ENCODE assay signal across 14 cellular contexts in genomic region chr3:53809764-53810400, GRCh38. TPM values are rescaled to one million over a fixed set of nuclear protein-coding genes. Genes with fewer than 3 reads are reported as not detected.
"Had no signal": no experiment of that assay in that cellular context is flagged by ENCODE, and none has a peak within 500 bp of the region (broad histone marks: within the 10 kb centered on the region; RNA-seq: fewer than 3 reads in every experiment).

No MANE protein-coding gene starts in this region.

- H3K36me3 Mint-ChIP-seq: activated naive CD4-positive, alpha-beta T cell treated with anti-CD3 and anti-CD28 coated beads, Interleukin-2, amount 50 U/mL, for 72 hours; natural killer cell treated with Interleukin-12 subunit alpha and Interleukin-12 subunit beta and Interleukin-15 and Interleukin-18, amount 100 ng/mL, for 72 hours had no signal

- ATAC-seq: activated naive CD4-positive, alpha-beta T cell treated with anti-CD3 and anti-CD28 coated beads, Interleukin-2, amount 50 U/mL, for 72 hours; left lung had no signal

- H3K4me3 ChIP-seq: breast epithelium, left lung, stomach, suprapubic skin, transverse colon, vagina had no signal

- H3K9me3 ChIP-seq: breast epithelium, left lung, SK-N-SH, stomach, suprapubic skin, transverse colon, vagina had no signal

- H3K4me2 ChIP-seq: SK-N-SH had no signal

- H3K9me3 Mint-ChIP-seq: activated naive CD4-positive, alpha-beta T cell treated with anti-CD3 and anti-CD28 coated beads, Interleukin-2, amount 50 U/mL, for 72 hours; natural killer cell treated with Interleukin-12 subunit alpha and Interleukin-12 subunit beta and Interleukin-15 and Interleukin-18, amount 100 ng/mL, for 72 hours had no signal

- H3K4me3 Mint-ChIP-seq: natural killer cell treated with Interleukin-12 subunit alpha and Interleukin-12 subunit beta and Interleukin-15 and Interleukin-18, amount 100 ng/mL, for 72 hours had no signal

- H3K27ac ChIP-seq: breast epithelium, left lung, stomach, suprapubic skin, transverse colon, vagina had no signal

- H3K9ac ChIP-seq: SK-N-SH had no signal

- H3K4me1 ChIP-seq: breast epithelium, left lung had no signal

- H3K27ac Mint-ChIP-seq: activated naive CD4-positive, alpha-beta T cell treated with anti-CD3 and anti-CD28 coated beads, Interleukin-2, amount 50 U/mL, for 72 hours; natural killer cell treated with Interleukin-12 subunit alpha and Interleukin-12 subunit beta and Interleukin-15 and Interleukin-18, amount 100 ng/mL, for 72 hours had no signal

- H3K27me3 ChIP-seq: breast epithelium, left lung, stomach, suprapubic skin, transverse colon, vagina had no signal

- H3K36me3 ChIP-seq: breast epithelium, suprapubic skin, transverse colon, vagina had no signal

- DNase-seq: activated CD4-positive, alpha-beta T cell treated with anti-CD3 and anti-CD28 coated beads for 48 hours; activated T-cell treated with anti-CD3 and anti-CD28 coated beads, Interleukin-2, amount 50 U/mL, for 1 hour; left lung; midbrain; stomach; T-helper 2 cell; transverse colon had no signal

RNA-seq across cellular contexts. Expression of gene IL17RB, which starts 36.5 kb away (rescaled TPM):
- total RNA-seq: lung microvascular endothelial cell, vagina had no signal
